In the genomic region with DNA sequence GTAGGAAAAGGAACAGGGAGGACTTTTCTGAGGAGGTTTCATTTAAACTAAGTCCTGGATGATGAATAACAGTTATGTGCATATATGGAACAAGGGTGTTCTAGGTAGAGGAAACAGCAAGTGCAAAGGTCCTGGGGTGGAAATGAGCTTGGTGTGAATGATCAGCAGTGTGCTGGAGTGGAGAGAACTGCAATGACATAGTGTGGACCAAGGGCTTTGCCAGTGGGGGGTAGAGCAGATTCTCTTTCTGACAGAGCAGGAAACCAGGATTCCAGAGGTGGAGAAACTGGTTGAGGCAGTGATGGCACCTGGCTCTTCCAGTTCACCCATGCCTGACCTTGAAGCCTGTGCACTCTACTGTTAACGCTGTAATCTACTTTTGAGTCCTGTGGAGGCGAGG, we compare ENCODE assay signal across 7 cellular contexts. TPM values are rescaled to one million over a fixed set of nuclear protein-coding genes. Genes with fewer than 3 reads are reported as not detected.
DNase-seq lines count a peak whose midpoint lies in the region; ATAC-seq and TF ChIP-seq lines count a peak whose summit lies in the region.
"Had no signal": no experiment of that assay in that cellular context is flagged by ENCODE, and none has a peak within 500 bp of the region (broad histone marks: within the 10 kb centered on the region; RNA-seq: fewer than 3 reads in every experiment).

No MANE protein-coding gene starts in this region.

- TF ChIP-seq CTCF in endothelial cell (IDR thresholded peaks at IDR 0.05; ENCODE audit: unreplicated experiment) (no peak), GM13976 (IDR thresholded peaks at IDR 0.05; ENCODE audit: borderline replicate concordance, control extremely low read depth, extremely low read depth, insufficient read depth, missing control alignments) (no peak)

- H3K9me3 Mint-ChIP-seq in stimulated activated naive CD8-positive, alpha-beta T cell treated with anti-CD3 and anti-CD28 coated beads, Interleukin-15, Interleukin-2, amounts not matched to agents 100 ng/mL and 50 ng/mL, for 24 hours, result no peaks in the 10 kb centered on the region
- H3K9me3 Mint-ChIP-seq in endothelial cell (ENCODE audit: unreplicated experiment), result no peaks in the 10 kb centered on the region

- DNase-seq in stimulated activated naive CD8-positive, alpha-beta T cell treated with anti-CD3 and anti-CD28 coated beads, Interleukin-15, Interleukin-2, amounts not matched to agents 100 U/mL and 50 U/mL, for 24 hours, result no peak
- DNase-seq in endothelial cell (ENCODE audit: low spot score) (no peak), GM13976 (ENCODE audit: low spot score) (no peak), NCI-H446 treated with DMSO at 0.1 percent for 48 hours (lab: John Stamatoyannopoulos, UW) (no peak)
- DNase-seq: DMS 273 treated with DMSO at 0.1 percent for 48 hours had no signal

- H3K27ac Mint-ChIP-seq in stimulated activated naive CD8-positive, alpha-beta T cell treated with anti-CD3 and anti-CD28 coated beads, Interleukin-15, Interleukin-2, amounts not matched to agents 100 ng/mL and 50 ng/mL, for 24 hours, result peak overlapping the region; percentile 83
- peak overlapping the region; percentile 61 for H3K27ac Mint-ChIP-seq in endothelial cell (ENCODE audit: unreplicated experiment)

- in situ Hi-C loops in GM13976 (cut with MboI; ENCODE audit: low sequenced_read_pairs, unreplicated experiment), result no loop called here

- H3K4me1 Mint-ChIP-seq in stimulated activated naive CD8-positive, alpha-beta T cell treated with anti-CD3 and anti-CD28 coated beads, Interleukin-15, Interleukin-2, amounts not matched to agents 100 ng/mL and 50 ng/mL, for 24 hours (ENCODE audit: low read depth), result peaks cover 74% of the 10 kb centered on the region
- peaks cover 24% of the 10 kb centered on the region for H3K4me1 Mint-ChIP-seq in endothelial cell (ENCODE audit: unreplicated experiment)

- H3K36me3 Mint-ChIP-seq in stimulated activated naive CD8-positive, alpha-beta T cell treated with anti-CD3 and anti-CD28 coated beads, Interleukin-15, Interleukin-2, amounts not matched to agents 100 ng/mL and 50 ng/mL, for 24 hours (ENCODE audit: low read depth), result peaks cover 22% of the 10 kb centered on the region
- peaks cover 4% of the 10 kb centered on the region for H3K36me3 Mint-ChIP-seq in endothelial cell (ENCODE audit: low read depth, unreplicated experiment)

- H3K27me3 Mint-ChIP-seq in stimulated activated naive CD8-positive, alpha-beta T cell treated with anti-CD3 and anti-CD28 coated beads, Interleukin-15, Interleukin-2, amounts not matched to agents 100 ng/mL and 50 ng/mL, for 24 hours, result no peaks in the 10 kb centered on the region
- peaks cover 13% of the 10 kb centered on the region for H3K27me3 Mint-ChIP-seq in endothelial cell (ENCODE audit: unreplicated experiment)

- no peak for ATAC-seq in stimulated activated naive CD8-positive, alpha-beta T cell treated with anti-CD3 and anti-CD28 coated beads, Interleukin-15, Interleukin-2, amounts not matched to agents 100 U/mL and 50 U/mL, for 24 hours
- ATAC-seq in HG02981 (IDR thresholded peaks at IDR 0.05; ENCODE audit: unreplicated experiment), result no peak

- H3K4me3 Mint-ChIP-seq in stimulated activated naive CD8-positive, alpha-beta T cell treated with anti-CD3 and anti-CD28 coated beads, Interleukin-15, Interleukin-2, amounts not matched to agents 100 ng/mL and 50 ng/mL, for 24 hours, result peak overlapping the region; percentile 80
- H3K4me3 Mint-ChIP-seq in endothelial cell (ENCODE audit: unreplicated experiment), result peak overlapping the region; percentile 78

RNA-seq across cellular contexts. Expression of gene PPP1R3F, which starts 1.7 kb away (rescaled TPM):
- 6.0 TPM for total RNA-seq in endothelial cell (ENCODE audit: unreplicated experiment)

RNA-seq across cellular contexts. Expression of gene FOXP3, which starts 6.8 kb away (rescaled TPM):
- 0.26 TPM for total RNA-seq in endothelial cell (ENCODE audit: unreplicated experiment)

RNA-seq across cellular contexts. Expression of gene GAGE10, which starts 32.1 kb away (rescaled TPM):
- not detected for total RNA-seq in endothelial cell (ENCODE audit: unreplicated experiment)

RNA-seq across cellular contexts. Expression of gene CCDC22, which starts 36.1 kb away (rescaled TPM):
- total RNA-seq in endothelial cell (ENCODE audit: unreplicated experiment), result 24.2 TPM

RNA-seq across cellular contexts. Expression of gene CACNA1F, which starts 38.2 kb away (rescaled TPM):
- 0.59 TPM for total RNA-seq in endothelial cell (ENCODE audit: unreplicated experiment)
